ENCODE assay signal across 1 cellular context in the genomic region with DNA sequence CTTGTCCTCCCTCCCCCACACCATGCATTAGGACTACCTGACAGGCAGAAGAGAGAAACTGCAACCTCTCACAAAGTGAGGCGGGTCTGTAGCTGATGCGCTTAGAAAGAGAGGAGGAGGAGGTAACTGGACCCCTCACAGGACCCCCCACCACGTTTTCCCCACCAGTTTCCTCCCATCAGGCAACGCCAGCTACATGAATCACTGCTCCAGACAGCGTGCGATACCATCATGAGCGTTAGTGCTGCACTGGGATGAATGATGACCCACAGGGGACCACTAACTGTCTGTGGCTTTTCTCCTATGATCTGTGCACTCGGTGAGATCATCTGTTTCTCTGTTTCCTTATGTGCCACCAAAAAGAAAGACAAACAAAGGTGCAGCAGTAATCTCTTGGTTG.
TF ChIP-seq lines count a peak whose summit lies in the region.

No MANE protein-coding gene starts in this region.

TF ChIP-seq in HEK293, 187 proteins besides CTCF, POLR2A, EP300 and RAD21 (continued from another document):
- TF ChIP-seq, protein P1, sequence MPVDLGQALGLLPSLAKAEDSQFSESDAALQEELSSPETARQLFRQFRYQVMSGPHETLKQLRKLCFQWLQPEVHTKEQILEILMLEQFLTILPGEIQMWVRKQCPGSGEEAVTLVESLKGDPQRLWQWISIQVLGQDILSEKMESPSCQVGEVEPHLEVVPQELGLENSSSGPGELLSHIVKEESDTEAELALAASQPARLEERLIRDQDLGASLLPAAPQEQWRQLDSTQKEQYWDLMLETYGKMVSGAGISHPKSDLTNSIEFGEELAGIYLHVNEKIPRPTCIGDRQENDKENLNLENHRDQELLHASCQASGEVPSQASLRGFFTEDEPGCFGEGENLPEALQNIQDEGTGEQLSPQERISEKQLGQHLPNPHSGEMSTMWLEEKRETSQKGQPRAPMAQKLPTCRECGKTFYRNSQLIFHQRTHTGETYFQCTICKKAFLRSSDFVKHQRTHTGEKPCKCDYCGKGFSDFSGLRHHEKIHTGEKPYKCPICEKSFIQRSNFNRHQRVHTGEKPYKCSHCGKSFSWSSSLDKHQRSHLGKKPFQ (tag by site-specific recombination; IDR thresholded peaks at IDR 0.05) = no peak
- no peak for TF ChIP-seq BCL11B (tag by site-specific recombination; IDR thresholded peaks at IDR 0.05; ENCODE audit: low read depth)
- TF ChIP-seq, protein P2, sequence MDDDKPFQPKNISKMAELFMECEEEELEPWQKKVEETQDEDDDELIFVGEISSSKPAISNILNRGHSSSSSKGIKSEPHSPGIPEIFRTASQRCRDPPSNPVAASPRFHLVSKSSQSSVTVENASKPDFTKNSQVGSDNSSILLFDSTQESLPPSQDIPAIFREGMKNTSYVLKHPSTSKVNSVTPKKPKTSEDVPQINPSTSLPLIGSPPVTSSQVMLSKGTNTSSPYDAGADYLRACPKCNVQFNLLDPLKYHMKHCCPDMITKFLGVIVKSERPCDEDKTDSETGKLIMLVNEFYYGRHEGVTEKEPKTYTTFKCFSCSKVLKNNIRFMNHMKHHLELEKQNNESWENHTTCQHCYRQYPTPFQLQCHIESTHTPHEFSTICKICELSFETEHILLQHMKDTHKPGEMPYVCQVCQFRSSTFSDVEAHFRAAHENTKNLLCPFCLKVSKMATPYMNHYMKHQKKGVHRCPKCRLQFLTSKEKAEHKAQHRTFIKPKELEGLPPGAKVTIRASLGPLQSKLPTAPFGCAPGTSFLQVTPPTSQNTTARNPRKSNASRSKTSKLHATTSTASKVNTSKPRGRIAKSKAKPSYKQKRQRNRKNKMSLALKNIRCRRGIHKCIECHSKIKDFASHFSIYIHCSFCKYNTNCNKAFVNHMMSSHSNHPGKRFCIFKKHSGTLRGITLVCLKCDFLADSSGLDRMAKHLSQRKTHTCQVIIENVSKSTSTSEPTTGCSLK (tag by site-specific recombination; IDR thresholded peaks at IDR 0.05) = no peak
- TF ChIP-seq MZF1 (tag by site-specific recombination; IDR thresholded peaks at IDR 0.05; ENCODE audit: borderline replicate concordance) = no peak
- TF ChIP-seq, protein P3, sequence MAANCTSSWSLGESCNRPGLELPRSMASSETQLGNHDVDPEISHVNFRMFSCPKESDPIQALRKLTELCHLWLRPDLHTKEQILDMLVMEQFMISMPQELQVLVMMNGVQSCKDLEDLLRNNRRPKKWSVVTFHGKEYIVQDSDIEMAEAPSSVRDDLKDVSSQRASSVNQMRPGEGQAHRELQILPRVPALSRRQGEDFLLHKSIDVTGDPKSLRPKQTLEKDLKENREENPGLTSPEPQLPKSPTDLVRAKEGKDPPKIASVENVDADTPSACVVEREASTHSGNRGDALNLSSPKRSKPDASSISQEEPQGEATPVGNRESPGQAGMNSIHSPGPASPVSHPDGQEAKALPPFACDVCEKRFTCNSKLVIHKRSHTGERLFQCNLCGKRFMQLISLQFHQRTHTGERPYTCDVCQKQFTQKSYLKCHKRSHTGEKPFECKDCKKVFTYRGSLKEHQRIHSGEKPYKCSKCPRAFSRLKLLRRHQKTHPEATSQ (tag by site-specific recombination; IDR thresholded peaks at IDR 0.05) = no peak
- TF ChIP-seq ZNF654 (tag by site-specific recombination; IDR thresholded peaks at IDR 0.05; ENCODE audit: low read depth) = no peak
- TF ChIP-seq ZBTB17 (tag by site-specific recombination; IDR thresholded peaks at IDR 0.05) = peak; percentile 70
- TF ChIP-seq ZNF423 (tag by site-specific recombination; IDR thresholded peaks at IDR 0.05) = no peak
- no peak for TF ChIP-seq ZNF214 (tag by site-specific recombination; IDR thresholded peaks at IDR 0.05; ENCODE audit: borderline replicate concordance)
- no peak for TF ChIP-seq ZNF747 (tag by site-specific recombination; IDR thresholded peaks at IDR 0.05)
- no peak for TF ChIP-seq ZNF426 (tag by site-specific recombination; IDR thresholded peaks at IDR 0.05)
- TF ChIP-seq ZNF530 (tag by site-specific recombination; IDR thresholded peaks at IDR 0.05; ENCODE audit: low read depth) = no peak
- TF ChIP-seq, protein P4, sequence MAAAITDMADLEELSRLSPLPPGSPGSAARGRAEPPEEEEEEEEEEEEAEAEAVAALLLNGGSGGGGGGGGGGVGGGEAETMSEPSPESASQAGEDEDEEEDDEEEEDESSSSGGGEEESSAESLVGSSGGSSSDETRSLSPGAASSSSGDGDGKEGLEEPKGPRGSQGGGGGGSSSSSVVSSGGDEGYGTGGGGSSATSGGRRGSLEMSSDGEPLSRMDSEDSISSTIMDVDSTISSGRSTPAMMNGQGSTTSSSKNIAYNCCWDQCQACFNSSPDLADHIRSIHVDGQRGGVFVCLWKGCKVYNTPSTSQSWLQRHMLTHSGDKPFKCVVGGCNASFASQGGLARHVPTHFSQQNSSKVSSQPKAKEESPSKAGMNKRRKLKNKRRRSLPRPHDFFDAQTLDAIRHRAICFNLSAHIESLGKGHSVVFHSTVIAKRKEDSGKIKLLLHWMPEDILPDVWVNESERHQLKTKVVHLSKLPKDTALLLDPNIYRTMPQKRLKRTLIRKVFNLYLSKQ (tag by site-specific recombination; IDR thresholded peaks at IDR 0.05; ENCODE audit: borderline replicate concordance) = no peak
